Comparison of ENCODE assay signal across 11 cellular contexts in genomic region chr9:131654857-131655577, GRCh38.
DNase-seq lines count a peak whose midpoint lies in the region; ATAC-seq and TF ChIP-seq lines count a peak whose summit lies in the region.
"Had no signal": no experiment of that assay in that cellular context is flagged by ENCODE, and none has a peak within 500 bp of the region (broad histone marks: within the 10 kb centered on the region; RNA-seq: fewer than 3 reads in every experiment).

No MANE protein-coding gene starts in this region.

- no peak for DNase-seq in CD4-positive, alpha-beta memory T cell
- DNase-seq in NAMALWA (ENCODE audit: low spot score): peak; percentile 66
- DNase-seq in central memory CD8-positive, alpha-beta T cell (ENCODE audit: low spot score in 2 of 2): no peak
- DNase-seq in omental fat pad (ENCODE audit: low spot score): peak; percentile 4
- DNase-seq in SIG-M5 treated with dmso at 0.1 percent for 504 hours (lab: John Stamatoyannopoulos, UW; ENCODE audit: unreplicated experiment): no peak
- no peak for DNase-seq in EL
- no peak for DNase-seq in brain microvascular endothelial cell
- DNase-seq: DMS 273 treated with DMSO at 0.1 percent for 48 hours, H9, NCI-H2081 treated with DMSO at 0.1 percent for 48 hours had no signal

- peaks cover 13% of the 10 kb centered on the region for H3K36me3 ChIP-seq in CD4-positive, alpha-beta memory T cell (ENCODE audit: insufficient read depth, low read length)
- no peaks in the 10 kb centered on the region for H3K36me3 ChIP-seq in brain microvascular endothelial cell (replicated peaks)

- peaks cover 52 to 87% (median 76%) of the 10 kb centered on the region in 4 donors for H3K4me1 Mint-ChIP-seq in CD4-positive, alpha-beta memory T cell
- H3K4me1 Mint-ChIP-seq in central memory CD8-positive, alpha-beta T cell: peaks cover 64% of the 10 kb centered on the region

- peak overlapping the region in 2 of 8 donors; percentile 5 to 31 for H3K4me3 Mint-ChIP-seq in CD4-positive, alpha-beta memory T cell
- H3K4me3 Mint-ChIP-seq in central memory CD8-positive, alpha-beta T cell: no peak overlapping the region
- H3K4me3 Mint-ChIP-seq: H9 had no signal

- in situ Hi-C loops in brain microvascular endothelial cell (cut with HindIII; ENCODE audit: low pct_ligation_motif_present, low sequenced_read_pairs): no loop called here

- POLR2A ChIA-PET in CD4-positive, alpha-beta memory T cell (lab: Charles Lee; ENCODE audit: partially characterized antibody): interaction anchor here (1.0 to 6.1 kb wide), 3 partner anchors 13 to 23 kb away, joined by 3 to 74 read pairs (median 5); no protein-coding TSS in a partner anchor

- no peaks in the 10 kb centered on the region for H3K27me3 Mint-ChIP-seq in CD4-positive, alpha-beta memory T cell
- no peaks in the 10 kb centered on the region for H3K27me3 Mint-ChIP-seq in central memory CD8-positive, alpha-beta T cell

- ATAC-seq in central memory CD8-positive, alpha-beta T cell (replicated peaks; ENCODE audit: extremely low read depth, poor library complexity, severe bottlenecking): no peak
- ATAC-seq in omental fat pad (ENCODE audit: low FRiP score) (no peak), HG03280 (IDR thresholded peaks at IDR 0.05; ENCODE audit: unreplicated experiment) (no peak)

- CTCF ChIA-PET in CD4-positive, alpha-beta memory T cell (lab: Charles Lee; ENCODE audit: partially characterized antibody): interaction anchor here (0.9 to 1.3 kb wide), 4 partner anchors 13 to 64 kb away, joined by 3 to 5 read pairs (median 3); no protein-coding TSS in a partner anchor

- no peaks in the 10 kb centered on the region for H3K9me3 ChIP-seq in CD4-positive, alpha-beta memory T cell (ENCODE audit: control insufficient read depth in 1 of 2, low read length in 2 of 2)

- intact Hi-C loops in CD4-positive, alpha-beta memory T cell (cut with micrococcal nuclease): no loop called here

- H3K27ac ChIP-seq in CD4-positive, alpha-beta memory T cell (ENCODE audit: low read depth, low read length): peak overlapping the region; percentile 21
- no peak overlapping the region for H3K27ac ChIP-seq in brain microvascular endothelial cell

- H3K4me3 ChIP-seq in CD4-positive, alpha-beta memory T cell (ENCODE audit: low read length in 2 of 2): no peak overlapping the region
- no peak overlapping the region for H3K4me3 ChIP-seq in brain microvascular endothelial cell (ENCODE audit: low read depth, low read length)

- H3K27ac Mint-ChIP-seq in CD4-positive, alpha-beta memory T cell: peak overlapping the region; percentile 83 to 99 (median 94)
- H3K27ac Mint-ChIP-seq in central memory CD8-positive, alpha-beta T cell (ENCODE audit: low read depth): peak overlapping the region; percentile 91
- H3K27ac Mint-ChIP-seq: H9 had no signal

- H3K4me1 ChIP-seq in CD4-positive, alpha-beta memory T cell (ENCODE audit: insufficient read depth, low read length): peaks cover 76% of the 10 kb centered on the region

- TF ChIP-seq CTCF in omental fat pad (IDR thresholded peaks at IDR 0.05) (no peak), brain microvascular endothelial cell (IDR thresholded peaks at IDR 0.05; ENCODE audit: low read depth, low read length, missing control alignments) (no peak)

- peaks cover 8 to 17% of the 10 kb centered on the region in 2 donors for H3K36me3 Mint-ChIP-seq in CD4-positive, alpha-beta memory T cell
- H3K36me3 Mint-ChIP-seq in central memory CD8-positive, alpha-beta T cell (ENCODE audit: insufficient read depth): peaks cover 9% of the 10 kb centered on the region

- H3K9me3 Mint-ChIP-seq in CD4-positive, alpha-beta memory T cell: no peaks in the 10 kb centered on the region
- no peaks in the 10 kb centered on the region for H3K9me3 Mint-ChIP-seq in central memory CD8-positive, alpha-beta T cell
- H3K9me3 Mint-ChIP-seq: H9 had no signal

- H3K27me3 ChIP-seq in CD4-positive, alpha-beta memory T cell (ENCODE audit: insufficient read depth, low read length): no peaks in the 10 kb centered on the region
- no peaks in the 10 kb centered on the region for H3K27me3 ChIP-seq in brain microvascular endothelial cell (replicated peaks)

Comparison
In these comparisons a context has a peak if more than half of its experiments do, and no peak if none do; other contexts are left out.
1. DNase-seq: peak in NAMALWA (single experiment) and omental fat pad (single experiment); none in CD4-positive, alpha-beta memory T cell (0 of 5), central memory CD8-positive, alpha-beta T cell (0 of 2), SIG-M5 treated with dmso at 0.1 percent for 504 hours (single experiment), EL (single experiment) and brain microvascular endothelial cell (single experiment).